10 cellular contexts compared by ENCODE assay signal in the genomic region with DNA sequence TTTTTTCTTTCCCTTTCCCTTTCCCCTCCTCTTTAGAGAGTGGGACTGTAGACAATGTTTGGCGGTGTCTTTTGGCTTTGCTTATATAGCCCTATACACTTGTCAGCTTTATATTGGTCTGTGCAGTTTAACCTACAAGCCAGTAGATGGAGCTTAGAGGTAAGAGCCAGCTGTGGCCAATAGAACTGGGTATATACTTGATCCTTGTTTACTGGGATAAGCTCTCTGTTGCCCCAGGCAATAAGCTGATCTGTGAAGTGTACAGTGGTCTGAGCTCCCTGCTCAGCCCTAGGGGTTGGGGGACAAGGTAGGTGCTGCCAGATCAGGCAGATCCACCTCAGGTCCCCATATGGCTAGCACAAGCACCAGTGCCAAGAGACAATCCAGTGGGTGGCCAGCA.
DNase-seq lines count a peak whose midpoint lies in the region; ATAC-seq and TF ChIP-seq lines count a peak whose summit lies in the region.
"Had no signal": no experiment of that assay in that cellular context is flagged by ENCODE, and none has a peak within 500 bp of the region (broad histone marks: within the 10 kb centered on the region; RNA-seq: fewer than 3 reads in every experiment).

No MANE protein-coding gene starts in this region.

- H3K27ac ChIP-seq in cardiac muscle cell (no peak overlapping the region), foreskin keratinocyte (no peak overlapping the region), Karpas-422 (ENCODE audit: low read length) (no peak overlapping the region)
- H3K27ac ChIP-seq: BLaER1 treated with 17β-estradiol and CSF1 and Interleukin-3, amounts not matched to agents 10 nM and 100 nM had no signal

- H3K79me2 ChIP-seq in Karpas-422 (ENCODE audit: low read length) = no peaks in the 10 kb centered on the region

- DNase-seq in cardiac muscle cell (ENCODE audit: low read depth in 1 of 2, low spot score in 1 of 2) = peak; percentile 42 to 66
- DNase-seq in left cardiac atrium = no peak
- DNase-seq in RKO (ENCODE audit: low spot score) = peak; percentile 58
- DNase-seq in foreskin keratinocyte = peak in 1 of 2 donors; percentile 43
- DNase-seq in Karpas-422 = no peak
- DNase-seq in cerebellar nuclear complex (lab: John Stamatoyannopoulos, UW) = no peak
- no peak for DNase-seq in activated CD4-positive, alpha-beta memory T cell treated with anti-CD3 and anti-CD28 coated beads, Interleukin-2, amount 10 ng/mL, durations not matched to agents 7 days and 5 days
- DNase-seq: effector memory CD8-positive, alpha-beta T cell had no signal

- H3K4me3 ChIP-seq in cardiac muscle cell = no peak overlapping the region
- no peak overlapping the region for H3K4me3 ChIP-seq in Karpas-422 (ENCODE audit: low read length)
- H3K4me3 ChIP-seq: BLaER1 treated with 17β-estradiol and CSF1 and Interleukin-3, amounts not matched to agents 10 nM and 100 nM had no signal

- H3K9me3 ChIP-seq in cardiac muscle cell (ENCODE audit: low read depth) (no peaks in the 10 kb centered on the region), Karpas-422 (ENCODE audit: low read length) (peaks cover 70% of the 10 kb centered on the region)

- H3K4me1 Mint-ChIP-seq in activated CD4-positive, alpha-beta memory T cell treated with anti-CD3 and anti-CD28 coated beads, Interleukin-2, amount 10 ng/mL, durations not matched to agents 7 days and 5 days = no peaks in the 10 kb centered on the region

- H3K9me3 Mint-ChIP-seq in activated CD4-positive, alpha-beta memory T cell treated with anti-CD3 and anti-CD28 coated beads, Interleukin-2, amount 10 ng/mL, durations not matched to agents 7 days and 5 days = peaks cover 13% of the 10 kb centered on the region

- no peak for ATAC-seq in left cardiac atrium
- peak; percentile 85 for ATAC-seq in foreskin keratinocyte
- ATAC-seq in HG02588 (IDR thresholded peaks at IDR 0.05; ENCODE audit: unreplicated experiment) = no peak
- ATAC-seq: effector memory CD8-positive, alpha-beta T cell had no signal

- CTCF ChIA-PET in activated CD4-positive, alpha-beta memory T cell treated with anti-CD3 and anti-CD28 coated beads, Interleukin-2, amount 10 ng/mL, durations not matched to agents 7 days and 5 days (lab: Charles Lee) = no interaction called here

- no peaks in the 10 kb centered on the region for H3K36me3 Mint-ChIP-seq in activated CD4-positive, alpha-beta memory T cell treated with anti-CD3 and anti-CD28 coated beads, Interleukin-2, amount 10 ng/mL, durations not matched to agents 7 days and 5 days (ENCODE audit: low read depth)

- no peak overlapping the region for H3K9ac ChIP-seq in Karpas-422 (ENCODE audit: low read length)
- H3K9ac ChIP-seq: BLaER1 treated with 17β-estradiol and CSF1 and Interleukin-3, amounts not matched to agents 10 nM and 100 nM had no signal

- no peak overlapping the region for H3K4me3 Mint-ChIP-seq in activated CD4-positive, alpha-beta memory T cell treated with anti-CD3 and anti-CD28 coated beads, Interleukin-2, amount 10 ng/mL, durations not matched to agents 7 days and 5 days
- H3K4me3 Mint-ChIP-seq: effector memory CD8-positive, alpha-beta T cell had no signal

- no peaks in the 10 kb centered on the region for H3K9me2 ChIP-seq in Karpas-422 (replicated peaks; ENCODE audit: insufficient read depth, low read length)

- no peaks in the 10 kb centered on the region for H3K27me3 Mint-ChIP-seq in activated CD4-positive, alpha-beta memory T cell treated with anti-CD3 and anti-CD28 coated beads, Interleukin-2, amount 10 ng/mL, durations not matched to agents 7 days and 5 days
- H3K27me3 Mint-ChIP-seq: effector memory CD8-positive, alpha-beta T cell had no signal

- no peak overlapping the region for H2AFZ ChIP-seq in Karpas-422 (ENCODE audit: low read length)

- H3K36me3 ChIP-seq in cardiac muscle cell = no peaks in the 10 kb centered on the region
- no peaks in the 10 kb centered on the region for H3K36me3 ChIP-seq in Karpas-422 (ENCODE audit: insufficient read depth, low read length)
- H3K36me3 ChIP-seq: BLaER1 treated with 17β-estradiol and CSF1 and Interleukin-3, amounts not matched to agents 10 nM and 100 nM had no signal

- intact Hi-C loops in left cardiac atrium (cut with DNase I) = no loop called here

- H3K27me3 ChIP-seq in cardiac muscle cell (no peaks in the 10 kb centered on the region), foreskin keratinocyte (no peaks in the 10 kb centered on the region), Karpas-422 (ENCODE audit: low read length) (no peaks in the 10 kb centered on the region)

- POLR2A ChIA-PET in activated CD4-positive, alpha-beta memory T cell treated with anti-CD3 and anti-CD28 coated beads, Interleukin-2, amount 10 ng/mL, durations not matched to agents 7 days and 5 days (lab: Charles Lee) = no interaction called here

- TF ChIP-seq CTCF in cardiac muscle cell (IDR thresholded peaks at IDR 0.05; ENCODE audit: low read depth, low read length) = peak; percentile 66
- TF ChIP-seq CTCF in foreskin keratinocyte (conservative IDR thresholded peaks at IDR 0.05) = peak; percentile 61

- H3K4me2 ChIP-seq in Karpas-422 (ENCODE audit: low read depth, low read length, poor library complexity, severe bottlenecking) = no peak overlapping the region
- H3K4me2 ChIP-seq: BLaER1 treated with 17β-estradiol and CSF1 and Interleukin-3, amounts not matched to agents 10 nM and 100 nM had no signal

- H3K4me1 ChIP-seq in cardiac muscle cell (ENCODE audit: low read depth) (no peaks in the 10 kb centered on the region), foreskin keratinocyte (no peaks in the 10 kb centered on the region), Karpas-422 (ENCODE audit: low read length) (no peaks in the 10 kb centered on the region)
- H3K4me1 ChIP-seq: BLaER1 treated with 17β-estradiol and CSF1 and Interleukin-3, amounts not matched to agents 10 nM and 100 nM had no signal

- no peak overlapping the region for H3K27ac Mint-ChIP-seq in activated CD4-positive, alpha-beta memory T cell treated with anti-CD3 and anti-CD28 coated beads, Interleukin-2, amount 10 ng/mL, durations not matched to agents 7 days and 5 days
- H3K27ac Mint-ChIP-seq: effector memory CD8-positive, alpha-beta T cell had no signal

- H4K20me1 ChIP-seq in Karpas-422 (ENCODE audit: insufficient read depth, low read depth, low read length) = no peaks in the 10 kb centered on the region
- H4K20me1 ChIP-seq: BLaER1 treated with 17β-estradiol and CSF1 and Interleukin-3, amounts not matched to agents 10 nM and 100 nM had no signal

Comparison
In these comparisons a context has a peak if more than half of its experiments do, and no peak if none do; other contexts are left out.
1. DNase-seq: peak in cardiac muscle cell (2 of 2) and RKO (single experiment); none in left cardiac atrium (single experiment), Karpas-422 (single experiment), cerebellar nuclear complex (0 of 2) and activated CD4-positive, alpha-beta memory T cell treated with anti-CD3 and anti-CD28 coated beads, Interleukin-2, amount 10 ng/mL, durations not matched to agents 7 days and 5 days (single experiment).